12 cellular contexts compared by ENCODE assay signal in the genomic region with DNA sequence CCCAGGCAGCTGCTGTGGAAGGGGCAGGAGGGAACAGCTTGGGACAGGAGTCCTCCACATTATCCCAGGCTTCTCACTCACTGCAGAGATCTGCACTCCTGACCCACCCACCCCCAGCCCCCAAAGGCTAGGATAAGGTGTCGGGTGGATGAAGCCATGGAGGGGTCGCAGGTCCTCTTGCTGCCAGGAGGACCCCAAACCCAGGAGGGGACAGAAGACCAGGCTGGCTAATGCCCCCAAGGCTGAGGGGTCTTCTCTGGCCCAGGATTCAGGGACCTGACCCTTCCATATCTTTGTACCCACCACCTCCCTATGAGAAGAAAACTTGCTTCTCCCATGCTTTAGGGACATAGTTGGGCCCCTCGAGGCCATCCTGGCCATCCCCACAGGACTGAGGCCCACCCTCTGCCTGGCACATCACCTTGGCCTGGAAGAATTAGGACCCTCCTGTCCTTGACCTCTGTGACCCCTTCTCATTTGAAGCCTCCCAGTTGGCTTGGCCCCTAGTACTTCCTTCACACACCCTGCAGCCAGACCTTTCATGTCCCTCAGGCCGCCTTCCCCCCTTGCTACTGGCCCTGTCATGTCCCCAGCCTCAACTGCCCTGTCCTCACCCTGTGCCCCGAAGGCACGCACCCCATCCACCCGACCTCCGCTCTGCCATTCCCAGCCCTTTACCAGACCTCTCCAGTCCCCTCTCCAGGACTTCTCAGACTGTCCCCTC. TPM values are rescaled to one million over a fixed set of nuclear protein-coding genes. Genes with fewer than 3 reads are reported as not detected.
"Had no signal": no experiment of that assay in that cellular context is flagged by ENCODE, and none has a peak within 500 bp of the region (broad histone marks: within the 10 kb centered on the region; RNA-seq: fewer than 3 reads in every experiment).

No MANE protein-coding gene starts in this region.

- ATAC-seq: natural killer cell treated with Interleukin-12 subunit alpha and Interleukin-12 subunit beta and Interleukin-15 and Interleukin-18, amount 100 ng/mL, for 72 hours; stimulated activated memory B cell treated with anti-CD40 and anti-IgM and Interleukin-4, amounts not matched to agents 10 μg/mL and 1 μg/mL and 100 μg/mL, for 72 hours; upper lobe of right lung had no signal

- H3K4me3 Mint-ChIP-seq: activated CD4-positive, alpha-beta memory T cell treated with anti-CD3 and anti-CD28 coated beads for 36 hours; activated naive CD8-positive, alpha-beta T cell treated with anti-CD3 and anti-CD28 coated beads, Interleukin-2, amount 10 ng/mL, durations not matched to agents 7 days and 5 days; stimulated activated memory B cell treated with anti-CD40 and anti-IgM and Interleukin-4, amounts not matched to agents 10 μg/mL and 1 μg/mL and 100 μg/mL, for 72 hours; T-helper 1 cell treated with Interleukin-12 subunit alpha and Interleukin-12 subunit beta and Interleukin-4 antibody, amounts not matched to agents 30 μg/mL and 1 μg/mL, for 36 hours had no signal

- H3K36me3 ChIP-seq: esophagus squamous epithelium, upper lobe of right lung had no signal

- H3K4me3 ChIP-seq: upper lobe of right lung had no signal

- H3K27ac Mint-ChIP-seq: activated CD4-positive, alpha-beta memory T cell treated with anti-CD3 and anti-CD28 coated beads for 36 hours; activated naive CD8-positive, alpha-beta T cell treated with anti-CD3 and anti-CD28 coated beads, Interleukin-2, amount 10 ng/mL, durations not matched to agents 7 days and 5 days; natural killer cell treated with Interleukin-12 subunit alpha and Interleukin-12 subunit beta and Interleukin-15 and Interleukin-18, amount 100 ng/mL, for 72 hours; stimulated activated memory B cell treated with anti-CD40 and anti-IgM and Interleukin-4, amounts not matched to agents 10 μg/mL and 1 μg/mL and 100 μg/mL, for 72 hours; T-helper 1 cell treated with Interleukin-12 subunit alpha and Interleukin-12 subunit beta and Interleukin-4 antibody, amounts not matched to agents 30 μg/mL and 1 μg/mL, for 36 hours had no signal

- H3K27ac ChIP-seq: upper lobe of right lung had no signal

- H3K9me3 ChIP-seq: esophagus squamous epithelium, upper lobe of right lung had no signal

- H3K9me3 Mint-ChIP-seq: activated CD4-positive, alpha-beta memory T cell treated with anti-CD3 and anti-CD28 coated beads for 36 hours; activated naive CD8-positive, alpha-beta T cell treated with anti-CD3 and anti-CD28 coated beads, Interleukin-2, amount 10 ng/mL, durations not matched to agents 7 days and 5 days; natural killer cell treated with Interleukin-12 subunit alpha and Interleukin-12 subunit beta and Interleukin-15 and Interleukin-18, amount 100 ng/mL, for 72 hours; stimulated activated memory B cell treated with anti-CD40 and anti-IgM and Interleukin-4, amounts not matched to agents 10 μg/mL and 1 μg/mL and 100 μg/mL, for 72 hours; T-helper 1 cell treated with Interleukin-12 subunit alpha and Interleukin-12 subunit beta and Interleukin-4 antibody, amounts not matched to agents 30 μg/mL and 1 μg/mL, for 36 hours had no signal

- DNase-seq: activated CD4-positive, alpha-beta memory T cell treated with anti-CD3 and anti-CD28 coated beads for 36 hours; activated CD4-positive, CD25-positive, alpha-beta regulatory T cell treated with anti-CD3 and anti-CD28 coated beads, Interleukin-2, amount 50 U/mL, for 72 hours; activated gamma-delta T cell; activated naive CD8-positive, alpha-beta T cell treated with anti-CD3 and anti-CD28 coated beads, Interleukin-2, amount 10 ng/mL, durations not matched to agents 7 days and 5 days; activated T-cell treated with anti-CD3 and anti-CD28 coated beads, Interleukin-2, amount 50 U/mL, for 48 hours; aorta; esophagus squamous epithelium; upper lobe of right lung had no signal

- H3K36me3 Mint-ChIP-seq: activated naive CD8-positive, alpha-beta T cell treated with anti-CD3 and anti-CD28 coated beads, Interleukin-2, amount 10 ng/mL, durations not matched to agents 7 days and 5 days; natural killer cell treated with Interleukin-12 subunit alpha and Interleukin-12 subunit beta and Interleukin-15 and Interleukin-18, amount 100 ng/mL, for 72 hours had no signal

RNA-seq across cellular contexts. Expression of gene KCNH2, which starts 21.6 kb away (rescaled TPM):
- total RNA-seq: osteocyte had no signal
